In the genomic region with DNA sequence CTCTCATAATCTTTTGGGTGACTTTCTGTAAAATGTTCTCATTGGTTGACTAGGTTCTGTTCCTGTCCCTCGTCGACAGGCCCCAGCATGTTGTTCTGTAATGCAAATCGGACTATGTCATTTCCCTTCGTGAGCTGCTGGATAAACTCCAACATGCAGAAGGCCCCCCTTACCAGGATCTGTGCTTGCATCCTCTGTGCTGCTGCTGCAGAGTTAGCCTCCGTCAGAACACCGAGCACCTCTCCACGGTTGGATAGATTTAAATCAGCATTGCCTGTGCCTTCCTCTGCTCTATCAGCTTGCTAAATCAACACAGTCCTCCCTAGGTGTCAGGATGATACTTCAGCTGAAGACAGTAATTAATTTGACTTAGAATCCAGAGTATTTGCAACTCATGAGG, we compare ENCODE assay signal across 1 cellular context.
TF ChIP-seq lines count a peak whose summit lies in the region.

No MANE protein-coding gene starts in this region.

TF ChIP-seq in GM23338, 12 proteins besides CTCF, POLR2A, EP300 and RAD21 (continued from another document):
- TF ChIP-seq, protein P1, sequence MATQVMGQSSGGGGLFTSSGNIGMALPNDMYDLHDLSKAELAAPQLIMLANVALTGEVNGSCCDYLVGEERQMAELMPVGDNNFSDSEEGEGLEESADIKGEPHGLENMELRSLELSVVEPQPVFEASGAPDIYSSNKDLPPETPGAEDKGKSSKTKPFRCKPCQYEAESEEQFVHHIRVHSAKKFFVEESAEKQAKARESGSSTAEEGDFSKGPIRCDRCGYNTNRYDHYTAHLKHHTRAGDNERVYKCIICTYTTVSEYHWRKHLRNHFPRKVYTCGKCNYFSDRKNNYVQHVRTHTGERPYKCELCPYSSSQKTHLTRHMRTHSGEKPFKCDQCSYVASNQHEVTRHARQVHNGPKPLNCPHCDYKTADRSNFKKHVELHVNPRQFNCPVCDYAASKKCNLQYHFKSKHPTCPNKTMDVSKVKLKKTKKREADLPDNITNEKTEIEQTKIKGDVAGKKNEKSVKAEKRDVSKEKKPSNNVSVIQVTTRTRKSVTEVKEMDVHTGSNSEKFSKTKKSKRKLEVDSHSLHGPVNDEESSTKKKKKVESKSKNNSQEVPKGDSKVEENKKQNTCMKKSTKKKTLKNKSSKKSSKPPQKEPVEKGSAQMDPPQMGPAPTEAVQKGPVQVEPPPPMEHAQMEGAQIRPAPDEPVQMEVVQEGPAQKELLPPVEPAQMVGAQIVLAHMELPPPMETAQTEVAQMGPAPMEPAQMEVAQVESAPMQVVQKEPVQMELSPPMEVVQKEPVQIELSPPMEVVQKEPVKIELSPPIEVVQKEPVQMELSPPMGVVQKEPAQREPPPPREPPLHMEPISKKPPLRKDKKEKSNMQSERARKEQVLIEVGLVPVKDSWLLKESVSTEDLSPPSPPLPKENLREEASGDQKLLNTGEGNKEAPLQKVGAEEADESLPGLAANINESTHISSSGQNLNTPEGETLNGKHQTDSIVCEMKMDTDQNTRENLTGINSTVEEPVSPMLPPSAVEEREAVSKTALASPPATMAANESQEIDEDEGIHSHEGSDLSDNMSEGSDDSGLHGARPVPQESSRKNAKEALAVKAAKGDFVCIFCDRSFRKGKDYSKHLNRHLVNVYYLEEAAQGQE (IDR thresholded peaks at IDR 0.05; ENCODE audit: unreplicated experiment) = no peak
- TF ChIP-seq ZNF331 (CRISPR knock-in tag; IDR thresholded peaks at IDR 0.05; ENCODE audit: low read depth) (no peak), NANOG (IDR thresholded peaks at IDR 0.05; ENCODE audit: borderline replicate concordance) (no peak), CREB1 (CRISPR knock-in tag; IDR thresholded peaks at IDR 0.05; ENCODE audit: low read depth) (no peak), JUNB (IDR thresholded peaks at IDR 0.05; ENCODE audit: unreplicated experiment) (no peak), ZNF114 (CRISPR knock-in tag; IDR thresholded peaks at IDR 0.05) (no peak), STAT1 (IDR thresholded peaks at IDR 0.05; ENCODE audit: unreplicated experiment) (no peak), EZH2 (IDR thresholded peaks at IDR 0.05; ENCODE audit: low read depth, unreplicated experiment) (no peak)
- TF ChIP-seq, protein P2, sequence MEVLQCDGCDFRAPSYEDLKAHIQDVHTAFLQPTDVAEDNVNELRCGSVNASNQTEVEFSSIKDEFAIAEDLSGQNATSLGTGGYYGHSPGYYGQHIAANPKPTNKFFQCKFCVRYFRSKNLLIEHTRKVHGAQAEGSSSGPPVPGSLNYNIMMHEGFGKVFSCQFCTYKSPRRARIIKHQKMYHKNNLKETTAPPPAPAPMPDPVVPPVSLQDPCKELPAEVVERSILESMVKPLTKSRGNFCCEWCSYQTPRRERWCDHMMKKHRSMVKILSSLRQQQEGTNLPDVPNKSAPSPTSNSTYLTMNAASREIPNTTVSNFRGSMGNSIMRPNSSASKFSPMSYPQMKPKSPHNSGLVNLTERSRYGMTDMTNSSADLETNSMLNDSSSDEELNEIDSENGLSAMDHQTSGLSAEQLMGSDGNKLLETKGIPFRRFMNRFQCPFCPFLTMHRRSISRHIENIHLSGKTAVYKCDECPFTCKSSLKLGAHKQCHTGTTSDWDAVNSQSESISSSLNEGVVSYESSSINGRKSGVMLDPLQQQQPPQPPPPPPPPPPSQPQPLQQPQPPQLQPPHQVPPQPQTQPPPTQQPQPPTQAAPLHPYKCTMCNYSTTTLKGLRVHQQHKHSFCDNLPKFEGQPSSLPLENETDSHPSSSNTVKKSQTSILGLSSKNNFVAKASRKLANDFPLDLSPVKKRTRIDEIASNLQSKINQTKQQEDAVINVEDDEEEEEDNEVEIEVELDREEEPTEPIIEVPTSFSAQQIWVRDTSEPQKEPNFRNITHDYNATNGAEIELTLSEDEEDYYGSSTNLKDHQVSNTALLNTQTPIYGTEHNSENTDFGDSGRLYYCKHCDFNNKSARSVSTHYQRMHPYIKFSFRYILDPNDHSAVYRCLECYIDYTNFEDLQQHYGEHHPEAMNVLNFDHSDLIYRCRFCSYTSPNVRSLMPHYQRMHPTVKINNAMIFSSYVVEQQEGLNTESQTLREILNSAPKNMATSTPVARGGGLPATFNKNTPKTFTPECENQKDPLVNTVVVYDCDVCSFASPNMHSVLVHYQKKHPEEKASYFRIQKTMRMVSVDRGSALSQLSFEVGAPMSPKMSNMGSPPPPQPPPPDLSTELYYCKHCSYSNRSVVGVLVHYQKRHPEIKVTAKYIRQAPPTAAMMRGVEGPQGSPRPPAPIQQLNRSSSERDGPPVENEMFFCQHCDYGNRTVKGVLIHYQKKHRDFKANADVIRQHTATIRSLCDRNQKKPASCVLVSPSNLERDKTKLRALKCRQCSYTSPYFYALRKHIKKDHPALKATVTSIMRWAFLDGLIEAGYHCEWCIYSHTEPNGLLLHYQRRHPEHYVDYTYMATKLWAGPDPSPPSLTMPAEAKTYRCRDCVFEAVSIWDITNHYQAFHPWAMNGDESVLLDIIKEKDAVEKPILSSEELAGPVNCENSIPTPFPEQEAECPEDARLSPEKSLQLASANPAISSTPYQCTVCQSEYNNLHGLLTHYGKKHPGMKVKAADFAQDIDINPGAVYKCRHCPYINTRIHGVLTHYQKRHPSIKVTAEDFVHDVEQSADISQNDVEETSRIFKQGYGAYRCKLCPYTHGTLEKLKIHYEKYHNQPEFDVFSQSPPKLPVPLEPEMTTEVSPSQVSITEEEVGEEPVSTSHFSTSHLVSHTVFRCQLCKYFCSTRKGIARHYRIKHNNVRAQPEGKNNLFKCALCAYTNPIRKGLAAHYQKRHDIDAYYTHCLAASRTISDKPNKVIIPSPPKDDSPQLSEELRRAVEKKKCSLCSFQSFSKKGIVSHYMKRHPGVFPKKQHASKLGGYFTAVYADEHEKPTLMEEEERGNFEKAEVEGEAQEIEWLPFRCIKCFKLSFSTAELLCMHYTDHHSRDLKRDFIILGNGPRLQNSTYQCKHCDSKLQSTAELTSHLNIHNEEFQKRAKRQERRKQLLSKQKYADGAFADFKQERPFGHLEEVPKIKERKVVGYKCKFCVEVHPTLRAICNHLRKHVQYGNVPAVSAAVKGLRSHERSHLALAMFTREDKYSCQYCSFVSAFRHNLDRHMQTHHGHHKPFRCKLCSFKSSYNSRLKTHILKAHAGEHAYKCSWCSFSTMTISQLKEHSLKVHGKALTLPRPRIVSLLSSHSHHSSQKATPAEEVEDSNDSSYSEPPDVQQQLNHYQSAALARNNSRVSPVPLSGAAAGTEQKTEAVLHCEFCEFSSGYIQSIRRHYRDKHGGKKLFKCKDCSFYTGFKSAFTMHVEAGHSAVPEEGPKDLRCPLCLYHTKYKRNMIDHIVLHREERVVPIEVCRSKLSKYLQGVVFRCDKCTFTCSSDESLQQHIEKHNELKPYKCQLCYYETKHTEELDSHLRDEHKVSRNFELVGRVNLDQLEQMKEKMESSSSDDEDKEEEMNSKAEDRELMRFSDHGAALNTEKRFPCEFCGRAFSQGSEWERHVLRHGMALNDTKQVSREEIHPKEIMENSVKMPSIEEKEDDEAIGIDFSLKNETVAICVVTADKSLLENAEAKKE (CRISPR knock-in tag; IDR thresholded peaks at IDR 0.05) = no peak
